ENCODE assay signal across 12 cellular contexts in genomic region chr10:44253769-44254462, GRCh38.
A peak's percentile ranks its signal among the peaks of the same experiment; 100 is the strongest.
DNase-seq lines count a peak whose midpoint lies in the region; ATAC-seq, FAIRE-seq and TF ChIP-seq lines count a peak whose summit lies in the region.
"Had no signal": no experiment of that assay in that cellular context is flagged by ENCODE, and none has a peak within 500 bp of the region (broad histone marks: within the 10 kb centered on the region; RNA-seq: fewer than 3 reads in every experiment).

No MANE protein-coding gene starts in this region.

- no peak overlapping the region for H3K9ac ChIP-seq in astrocyte (ENCODE audit: low read length)

- 13 to 34% (median 31%) methylated on average over 5 of the region's 5 CpGs for WGBS in small intestine, 3 donors

- no peaks in the 10 kb centered on the region for H3K79me2 ChIP-seq in astrocyte (ENCODE audit: insufficient read depth, low read length)

- no peaks in the 10 kb centered on the region for H3K36me3 ChIP-seq in astrocyte (ENCODE audit: insufficient read depth, low read length)
- no peaks in the 10 kb centered on the region for H3K36me3 ChIP-seq in small intestine (ENCODE audit: control insufficient read depth in 2 of 2, insufficient read depth in 2 of 2, low read length in 2 of 2)
- H3K36me3 ChIP-seq: WERI-Rb-1 had no signal

- H4K20me1 ChIP-seq in astrocyte (ENCODE audit: insufficient read depth, low read length): no peaks in the 10 kb centered on the region

- FAIRE-seq in astrocyte (lab: Jason Lieb, UNC) (peak; percentile 80), small intestine (lab: Jason Lieb, UNC) (no peak)
- FAIRE-seq: H1 had no signal

- peaks cover 6% of the 10 kb centered on the region for H3K9me3 Mint-ChIP-seq in astrocyte (ENCODE audit: unreplicated experiment)
- H3K9me3 Mint-ChIP-seq in natural killer cell: no peaks in the 10 kb centered on the region

- no peak overlapping the region for H2AFZ ChIP-seq in astrocyte (ENCODE audit: low read depth, low read length)

- H3K4me1 ChIP-seq in astrocyte (ENCODE audit: insufficient read depth, low read length): no peaks in the 10 kb centered on the region
- no peaks in the 10 kb centered on the region for H3K4me1 ChIP-seq in small intestine (ENCODE audit: control insufficient read depth in 2 of 2, insufficient read depth in 1 of 2, low read depth in 1 of 2, low read length in 1 of 2)

- no peak overlapping the region for H3K27ac ChIP-seq in astrocyte (ENCODE audit: low read depth, low read length)
- H3K27ac ChIP-seq in small intestine (ENCODE audit: low read depth in 1 of 2, low read length in 1 of 2): peak overlapping the region in 1 of 2 donors; percentile 44
- H3K27ac ChIP-seq: WERI-Rb-1 had no signal

- H3K4me3 Mint-ChIP-seq in astrocyte (ENCODE audit: unreplicated experiment) (no peak overlapping the region), natural killer cell (no peak overlapping the region)

- H3K36me3 Mint-ChIP-seq in astrocyte (ENCODE audit: low read depth, unreplicated experiment): no peaks in the 10 kb centered on the region
- no peaks in the 10 kb centered on the region for H3K36me3 Mint-ChIP-seq in natural killer cell

- H3K27me3 ChIP-seq in astrocyte (ENCODE audit: insufficient read depth, low read length) (peaks cover 4% of the 10 kb centered on the region), small intestine (ENCODE audit: control insufficient read depth in 2 of 2, insufficient read depth in 2 of 2, low read length in 2 of 2) (no peaks in the 10 kb centered on the region)

- TF ChIP-seq CTCF in astrocyte (IDR thresholded peaks at IDR 0.05; ENCODE audit: insufficient read depth, low read depth, low read length) (no peak), natural killer cell (IDR thresholded peaks at IDR 0.05) (no peak)

- H3K27me3 Mint-ChIP-seq in astrocyte (ENCODE audit: low read depth, unreplicated experiment) (no peaks in the 10 kb centered on the region), natural killer cell (ENCODE audit: low read depth in 2 of 2) (peaks cover 0 to 15% of the 10 kb centered on the region in 2 donors)

- DNase-seq in GM04503 (ENCODE audit: low read depth) (peak; percentile 71), astrocyte (ENCODE audit: low read depth) (peak; percentile 75), hepatic stellate cell (ENCODE audit: low spot score) (peak; percentile 69), small intestine (peak; percentile 17), NOMO-1 treated with DMSO at 0.1 percent for 48 hours (lab: John Stamatoyannopoulos, UW; ENCODE audit: unreplicated experiment) (no peak), natural killer cell (no peak)
- DNase-seq in stimulated activated CD4-positive, alpha-beta T cell treated with anti-CD3 and anti-CD28 coated beads, Interleukin-12 subunit alpha, Interleukin-12 subunit beta, amount 100 ng/mL, for 4 hours: no peak
- DNase-seq: activated effector memory CD4-positive, alpha-beta T cell treated with anti-CD3 and anti-CD28 coated beads, Interleukin-2, amount 50 U/mL, for 16 hours; NCI-H1694; WERI-Rb-1 had no signal

- H3K4me2 ChIP-seq in astrocyte (ENCODE audit: low read length): no peak overlapping the region

- ATAC-seq in natural killer cell (no peak), GM19328 (IDR thresholded peaks at IDR 0.05; ENCODE audit: unreplicated experiment) (no peak)

- H3K27ac Mint-ChIP-seq in astrocyte (ENCODE audit: unreplicated experiment) (no peak overlapping the region), natural killer cell (no peak overlapping the region)

- no peak overlapping the region for H3K4me3 ChIP-seq in astrocyte (ENCODE audit: insufficient read depth, low read depth, low read length)
- no peak overlapping the region for H3K4me3 ChIP-seq in small intestine (ENCODE audit: low read depth in 1 of 2, low read length in 2 of 2)

- intact Hi-C loops in natural killer cell (cut with micrococcal nuclease): no loop called here

- peaks cover 9% of the 10 kb centered on the region for H3K4me1 Mint-ChIP-seq in astrocyte (ENCODE audit: low read depth, unreplicated experiment)
- H3K4me1 Mint-ChIP-seq in natural killer cell: no peaks in the 10 kb centered on the region

- no peaks in the 10 kb centered on the region for H3K9me3 ChIP-seq in astrocyte (ENCODE audit: insufficient read depth, low read depth, low read length)
- H3K9me3 ChIP-seq in small intestine (ENCODE audit: control insufficient read depth, low read depth): no peaks in the 10 kb centered on the region

Comparison
In these comparisons a context has a peak if more than half of its experiments do, and no peak if none do; other contexts are left out.
1. DNase-seq: peak in GM04503 (single experiment), astrocyte (single experiment), hepatic stellate cell (single experiment) and small intestine (single experiment); none in NOMO-1 treated with DMSO at 0.1 percent for 48 hours (single experiment), natural killer cell (single experiment) and stimulated activated CD4-positive, alpha-beta T cell treated with anti-CD3 and anti-CD28 coated beads, Interleukin-12 subunit alpha, Interleukin-12 subunit beta, amount 100 ng/mL, for 4 hours (single experiment).